Comparison of ENCODE assay signal across 2 cellular contexts in genomic region chr4:6953751-6954380, GRCh38.
TF ChIP-seq lines count a peak whose summit lies in the region.

No MANE protein-coding gene starts in this region.

TF ChIP-seq in IMR-90, 13 proteins besides CTCF, POLR2A, EP300 and RAD21:
- TF ChIP-seq MAZ (IDR thresholded peaks at IDR 0.05; ENCODE audit: borderline replicate concordance, low read depth, low read length): peak; percentile 40; the same call in 1 of the 2 replicates
- TF ChIP-seq BHLHE40 (IDR thresholded peaks at IDR 0.05; ENCODE audit: low read depth, low read length): no peak; the same call in 1 of the 2 replicates

TF ChIP-seq in H1, 55 proteins besides CTCF, POLR2A, EP300 and RAD21:
- TF ChIP-seq EGR1 (IDR thresholded peaks at IDR 0.05; ENCODE audit: borderline replicate concordance, low read depth, low read length) (peak; percentile 91), SP1 (IDR thresholded peaks at IDR 0.05; ENCODE audit: low read depth, low read length) (peak; percentile 42; the same call in 1 of the 2 replicates), TCF12 (IDR thresholded peaks at IDR 0.05; ENCODE audit: low read depth, low read length) (0 out of 2 replicates have a peak, but pooled peaks have one; percentile 27), POLR2AphosphoS5 (IDR thresholded peaks at IDR 0.05; ENCODE audit: low read depth, low read length) (no peak), NANOG (IDR thresholded peaks at IDR 0.05; ENCODE audit: insufficient read depth, low read depth, low read length, poor library complexity, severe bottlenecking) (no peak), CREB1 (IDR thresholded peaks at IDR 0.05) (no peak), SIRT6 (IDR thresholded peaks at IDR 0.05; ENCODE audit: low read length) (no peak), RBBP5 (IDR thresholded peaks at IDR 0.05; ENCODE audit: borderline replicate concordance, low read depth, low read length) (no peak), RXRA (IDR thresholded peaks at IDR 0.05; ENCODE audit: insufficient read depth, low read depth, low read length) (no peak), E2F6 (IDR thresholded peaks at IDR 0.05) (peak; percentile 99), MAFK (IDR thresholded peaks at IDR 0.05; ENCODE audit: low read depth, low read length) (no peak), YY1 (IDR thresholded peaks at IDR 0.05; ENCODE audit: low read depth, low read length) (0 out of 2 replicates have a peak, but pooled peaks have one; percentile 39), TEAD4 (IDR thresholded peaks at IDR 0.05; ENCODE audit: low read depth, low read length) (peak; percentile 97), MAX (IDR thresholded peaks at IDR 0.05) (peak; percentile 98), SAP30 (IDR thresholded peaks at IDR 0.05; ENCODE audit: insufficient read depth, insufficient replicate concordance, low read length) (no peak), HDAC2 (IDR thresholded peaks at IDR 0.05; ENCODE audit: borderline replicate concordance in 1 of 2, low read depth in 2 of 2, low read length in 2 of 2) (0 out of 4 replicates have a peak, but pooled peaks of 1 of the 2 experiments have one; percentile 72)
